In the genomic region with DNA sequence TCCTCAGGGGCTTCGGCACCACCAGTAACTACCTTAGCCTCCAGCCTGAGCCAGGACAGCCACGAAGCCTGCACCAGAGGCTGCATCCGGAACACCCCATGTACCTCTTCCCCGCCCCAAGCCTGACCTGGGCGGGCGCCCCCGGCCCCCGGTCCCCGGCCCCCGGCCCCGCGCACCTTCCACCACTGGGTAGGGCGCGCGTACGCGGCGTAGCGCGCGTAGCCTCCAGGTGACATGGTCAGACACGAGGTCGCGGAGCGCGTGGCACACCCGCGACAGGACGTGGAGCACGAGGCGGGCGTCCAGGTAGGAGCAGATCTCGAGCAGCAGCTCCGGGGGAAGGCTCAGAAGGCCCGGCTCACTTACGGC, we compare ENCODE assay signal across 9 cellular contexts. TPM values are rescaled to one million over a fixed set of nuclear protein-coding genes. Genes with fewer than 3 reads are reported as not detected.
DNase-seq lines count a peak whose midpoint lies in the region; TF ChIP-seq lines count a peak whose summit lies in the region.
"Had no signal": no experiment of that assay in that cellular context is flagged by ENCODE, and none has a peak within 500 bp of the region (broad histone marks: within the 10 kb centered on the region; RNA-seq: fewer than 3 reads in every experiment).

No MANE protein-coding gene starts in this region.

- H3K4me3 ChIP-seq in Caco-2 (ENCODE audit: low read depth, low read length) (peak overlapping the region; percentile 100), SK-N-MC (peak overlapping the region; percentile 88), fibroblast of mammary gland (ENCODE audit: control insufficient read depth, low read depth, low read length) (peak overlapping the region; percentile 80), trophoblast cell (ENCODE audit: low read depth, low read length) (peak overlapping the region; percentile 91)

- H3K4ac ChIP-seq in H9 (ENCODE audit: low read depth, low read length) (no peak overlapping the region), trophoblast cell (ENCODE audit: low read depth, low read length) (no peak overlapping the region)

- no TSS peak for BruUV-seq in Caco-2 (replicated peaks; lab: Mats Ljungman, UMichigan)

- H3K4me1 Mint-ChIP-seq in Caco-2 (ENCODE audit: low read depth, unreplicated experiment) (no peaks in the 10 kb centered on the region), H9 (0 out of 4 replicates have a peak, but pooled peaks cover 0 to 2% of the 10 kb centered on the region in 2 experiments)

- POLR2A ChIA-PET in Caco-2 (lab: Charles Lee) = interaction anchor here (0.6 kb wide), 1 partner anchor 162 kb away, joined by 4 read pairs; no protein-coding TSS in a partner anchor

- H2BK120ac ChIP-seq in H9 (ENCODE audit: low read depth, low read length, poor library complexity, severe bottlenecking) (no peak overlapping the region), trophoblast cell (ENCODE audit: insufficient read depth, low read length, poor library complexity) (no peak overlapping the region)

- H4K5ac ChIP-seq in H9 (ENCODE audit: insufficient read length, low read depth, low read length) = no peak overlapping the region

- H3K4me1 ChIP-seq in Caco-2 (no peaks in the 10 kb centered on the region), H9 (ENCODE audit: insufficient read depth, low read length) (0 out of 2 replicates have a peak, but pooled peaks cover 2% of the 10 kb centered on the region), trophoblast cell (ENCODE audit: control insufficient read depth in 1 of 2, insufficient read depth in 2 of 2, low read length in 2 of 2) (peaks cover 3 to 5% of the 10 kb centered on the region in 2 experiments)

- peak overlapping the region; percentile 24 for H4K12ac ChIP-seq in trophoblast cell (ENCODE audit: low read depth, low read length)

- no peak overlapping the region for H3T11ph ChIP-seq in H9 (ENCODE audit: low read length)

- no CpG with 5 or more reads among the region's 36 CpGs for WGBS in H9 (ENCODE audit: extremely low coverage, insufficient read length, low lambda C conversion rate)
- WGBS in trophoblast cell (ENCODE audit: extremely low coverage, insufficient coverage, insufficient read length) = no CpG with 5 or more reads among the region's 36 CpGs

- H2BK12ac ChIP-seq in H9 (ENCODE audit: insufficient read length, low read depth, low read length) (no peak overlapping the region), trophoblast cell (ENCODE audit: low read length) (no peak overlapping the region)

- no peaks in the 10 kb centered on the region for H3K79me1 ChIP-seq in H9 (ENCODE audit: insufficient read depth, low read depth, low read length, poor library complexity, severe bottlenecking)
- peaks cover 2% of the 10 kb centered on the region for H3K79me1 ChIP-seq in trophoblast cell (ENCODE audit: low read length)

- H3K27ac ChIP-seq in H9 (ENCODE audit: insufficient read length, low read depth, low read length) (no peak overlapping the region), SK-N-MC (no peak overlapping the region), trophoblast cell (ENCODE audit: low read depth, low read length) (no peak overlapping the region)

- H3K23me2 ChIP-seq in H9 (ENCODE audit: insufficient read length, low read depth, low read length, poor library complexity, severe bottlenecking) = peaks cover 4% of the 10 kb centered on the region

- peaks cover 3% of the 10 kb centered on the region for H4K20me1 ChIP-seq in H9 (ENCODE audit: control insufficient read depth, insufficient read depth, insufficient read length)

- no peak overlapping the region for H4K8ac ChIP-seq in H9 (replicated peaks; ENCODE audit: insufficient read length, low read depth, low read length)
- peak overlapping the region; percentile 90 for H4K8ac ChIP-seq in trophoblast cell (ENCODE audit: low read depth, low read length)

- H3K27ac Mint-ChIP-seq in Caco-2 (ENCODE audit: unreplicated experiment) (peak overlapping the region; percentile 87), H9 (peak overlapping the region in 1 of 3 experiments; percentile 70; a peak in 1 of 7 replicates)

- CTCF ChIA-PET in Caco-2 (lab: Charles Lee) = no interaction called here

- H3K36me3 ChIP-seq in Caco-2 (ENCODE audit: control insufficient read depth, insufficient read depth, low read length) (peaks cover 1% of the 10 kb centered on the region; the same call in 1 of the 2 replicates), SK-N-MC (ENCODE audit: insufficient read depth, low read length) (peaks cover 9% of the 10 kb centered on the region), trophoblast cell (ENCODE audit: control insufficient read depth in 1 of 2, insufficient read depth in 2 of 2, low read length in 2 of 2) (peaks cover 23 to 29% of the 10 kb centered on the region in 2 experiments)

- H3K27me3 ChIP-seq in Caco-2 (replicated peaks; ENCODE audit: control insufficient read depth, insufficient read depth, low read length) (no peaks in the 10 kb centered on the region), H9 (ENCODE audit: insufficient read depth, low read length) (no peaks in the 10 kb centered on the region), trophoblast cell (ENCODE audit: insufficient read depth, low read length) (no peaks in the 10 kb centered on the region)

- peaks cover 13% of the 10 kb centered on the region for H3K36me3 Mint-ChIP-seq in Caco-2 (ENCODE audit: insufficient read depth, unreplicated experiment)
- H3K36me3 Mint-ChIP-seq in H9 (ENCODE audit: insufficient read depth in 1 of 3, low read depth in 3 of 3) = peaks cover 6 to 27% (median 19%) of the 10 kb centered on the region in 3 experiments; a peak in 6 of 7 replicates

- intact Hi-C loops in Caco-2 (cut with micrococcal nuclease; ENCODE audit: unreplicated experiment) = no loop called here

- no peak overlapping the region for H3K9ac ChIP-seq in H9 (ENCODE audit: extremely low read depth, insufficient read length, low read length)
- H3K9ac ChIP-seq in SK-N-MC (ENCODE audit: insufficient read length) = peak overlapping the region; percentile 85
- peak overlapping the region; percentile 74 for H3K9ac ChIP-seq in trophoblast cell (ENCODE audit: low read length)

- H2BK5ac ChIP-seq in H9 (ENCODE audit: insufficient read length, low read length) (no peak overlapping the region), trophoblast cell (ENCODE audit: low read depth, low read length, poor library complexity) (no peak overlapping the region)

- no peak overlapping the region for H3K18ac ChIP-seq in H9 (ENCODE audit: insufficient read length, low read depth, low read length)
- H3K18ac ChIP-seq in trophoblast cell (ENCODE audit: low read length) = no peak overlapping the region

- no peak overlapping the region for H2BK20ac ChIP-seq in H9 (ENCODE audit: low read depth, low read length, poor library complexity, severe bottlenecking)

- no peak overlapping the region for H3K56ac ChIP-seq in H9 (ENCODE audit: insufficient read length, low read depth, low read length)

- H3K23ac ChIP-seq in H9 (ENCODE audit: insufficient read length, low read depth, low read length) (no peak overlapping the region), trophoblast cell (ENCODE audit: low read length) (no peak overlapping the region)

- peak overlapping the region; percentile 81 for H3K4me3 Mint-ChIP-seq in Caco-2 (ENCODE audit: unreplicated experiment)
- H3K4me3 Mint-ChIP-seq in H9 = peak overlapping the region; percentile 82 to 89

- H3K27me3 Mint-ChIP-seq in Caco-2 (ENCODE audit: insufficient read depth, unreplicated experiment) = no peaks in the 10 kb centered on the region
- no peaks in the 10 kb centered on the region; the same call in 1 of the 2 replicates for H3K27me3 Mint-ChIP-seq in H9 (ENCODE audit: low read depth)

- H4K91ac ChIP-seq in H9 (ENCODE audit: insufficient read length, low read depth, low read length) (no peak overlapping the region), trophoblast cell (ENCODE audit: low read depth, low read length) (peak overlapping the region; percentile 22)

- H3K4me2 ChIP-seq in H9 (ENCODE audit: insufficient read depth, insufficient read length, low read length) = peak overlapping the region; percentile 81
- H3K4me2 ChIP-seq in trophoblast cell (ENCODE audit: low read length) = peak overlapping the region; percentile 96

- H2AFZ ChIP-seq in H9 (ENCODE audit: low read length) = no peak overlapping the region
- peak overlapping the region; percentile 75 for H2AFZ ChIP-seq in trophoblast cell (ENCODE audit: insufficient read depth, low read length, poor library complexity)

- H3K14ac ChIP-seq in H9 (ENCODE audit: insufficient read depth, low read length) = no peak overlapping the region
- peak overlapping the region; percentile 24 for H3K14ac ChIP-seq in trophoblast cell (ENCODE audit: low read length)

- no peaks in the 10 kb centered on the region for H3K79me2 ChIP-seq in H9 (ENCODE audit: insufficient read depth, low read length)
- peaks cover 4% of the 10 kb centered on the region for H3K79me2 ChIP-seq in trophoblast cell (ENCODE audit: control insufficient read depth, insufficient read depth, low read length, poor library complexity)

- no peak for DNase-seq in Caco-2
- no peak for DNase-seq in H9
- DNase-seq in SK-N-MC (ENCODE audit: low read depth, low spot score) = no peak
- DNase-seq in fibroblast of mammary gland (ENCODE audit: low read depth) = no peak
- no peak for DNase-seq in trophoblast cell
- DNase-seq in DMS 273 (lab: John Stamatoyannopoulos, UW; ENCODE audit: unreplicated experiment) = no peak
- no peak for DNase-seq in GM13976 (ENCODE audit: low spot score)
- no peak for DNase-seq in C1 segment of cervical spinal cord (lab: John Stamatoyannopoulos, UW)

- TF ChIP-seq CTCF in Caco-2 (IDR thresholded peaks at IDR 0.05; ENCODE audit: insufficient read depth in 1 of 2, low read depth in 1 of 2, low read length in 1 of 2, severe bottlenecking in 1 of 2, unreplicated experiment in 1 of 2) (no peak), H9 (conservative IDR thresholded peaks at IDR 0.05) (no peak), fibroblast of mammary gland (conservative IDR thresholded peaks at IDR 0.05; ENCODE audit: control insufficient read depth, insufficient read depth, low read depth, low read length) (no peak), GM13976 (IDR thresholded peaks at IDR 0.05; ENCODE audit: borderline replicate concordance, control extremely low read depth, extremely low read depth, insufficient read depth, missing control alignments) (no peak)

- in situ Hi-C loops in GM13976 (cut with MboI; ENCODE audit: low sequenced_read_pairs, unreplicated experiment) = no loop called here

- no peaks in the 10 kb centered on the region for H3K9me3 ChIP-seq in Caco-2
- H3K9me3 ChIP-seq in H9 (ENCODE audit: control insufficient read depth, low read depth, low read length) = no peaks in the 10 kb centered on the region
- H3K9me3 ChIP-seq in SK-N-MC (ENCODE audit: low read depth, low read length) = no peaks in the 10 kb centered on the region
- H3K9me3 ChIP-seq in trophoblast cell (ENCODE audit: insufficient read depth, low read depth, low read length) = peaks cover 2% of the 10 kb centered on the region

- no peaks in the 10 kb centered on the region for H3K9me3 Mint-ChIP-seq in Caco-2 (ENCODE audit: unreplicated experiment)
- no peaks in the 10 kb centered on the region for H3K9me3 Mint-ChIP-seq in H9

- H2BK15ac ChIP-seq in H9 (ENCODE audit: low read depth, low read length) = no peak overlapping the region

- H2AK5ac ChIP-seq in H9 (ENCODE audit: insufficient read length, low read length) = no peak overlapping the region
- no peak overlapping the region for H2AK5ac ChIP-seq in trophoblast cell (ENCODE audit: low read length)

RNA-seq across cellular contexts. Expression of a gene that starts 0.5 kb away (rescaled TPM):
- total RNA-seq in Caco-2 (2022) = 8.3 and 10.6 TPM in 2 replicates
- 10.8 and 11.7 TPM in 2 replicates for total RNA-seq in H9 (2021)
- 4.9 and 5.3 TPM in 2 replicates for polyA plus RNA-seq in trophoblast cell (2013)

RNA-seq across cellular contexts. Expression of a gene that starts 8.2 kb away (rescaled TPM):
- total RNA-seq in Caco-2 (2022) = 0.91 TPM in 1 of 2 replicates, not detected in the other
- total RNA-seq in H9 (2021) = not detected in 2 replicates
- not detected in 2 replicates for polyA plus RNA-seq in trophoblast cell (2013)
- total RNA-seq: RPMI7951 had no signal

RNA-seq across cellular contexts. Expression of a gene that starts 14.3 kb away (rescaled TPM):
- 76.3 and 76.4 TPM in 2 replicates for total RNA-seq in Caco-2 (2022)
- 82.9 and 94.9 TPM in 2 replicates for total RNA-seq in H9 (2021)
- 53.8 and 54.8 TPM in 2 replicates for polyA plus RNA-seq in trophoblast cell (2013)

RNA-seq across cellular contexts. Expression of a gene that starts 27.8 kb away (rescaled TPM):
- total RNA-seq in Caco-2 (2022) (87.8 and 106 TPM in 2 replicates), H9 (2021) (149 and 159 TPM in 2 replicates)
- polyA plus RNA-seq in trophoblast cell (2013) = 29.5 and 30.4 TPM in 2 replicates

RNA-seq across cellular contexts. Expression of a gene that starts 29.4 kb away (rescaled TPM):
- total RNA-seq in Caco-2 (2022) (17.5 and 20.4 TPM in 2 replicates), H9 (2021) (19.2 and 21.0 TPM in 2 replicates)
- polyA plus RNA-seq in trophoblast cell (2013) = 6.7 and 7.5 TPM in 2 replicates
